In genomic region chr9:37036237-37037136, GRCh38 we compare ENCODE assay signal across 1 cellular context.
A peak's percentile ranks its signal among the peaks of the same experiment; 100 is the strongest.
TF ChIP-seq lines count a peak whose summit lies in the region.

No MANE protein-coding gene starts in this region.

TF ChIP-seq in H1, 55 proteins besides CTCF, POLR2A, EP300 and RAD21 (continued from another document):
- TF ChIP-seq CBX8 (IDR thresholded peaks at IDR 0.05; ENCODE audit: borderline replicate concordance, low read depth, low read length) (peak; percentile 100), POLR2AphosphoS5 (IDR thresholded peaks at IDR 0.05; ENCODE audit: low read depth, low read length) (no peak), HDAC6 (IDR thresholded peaks at IDR 0.05; ENCODE audit: low read depth, low read length) (no peak), JUN (IDR thresholded peaks at IDR 0.05; ENCODE audit: low read depth, low read length) (no peak), MAX (IDR thresholded peaks at IDR 0.05) (0 out of 2 replicates have a peak, but pooled peaks have one; percentile 22), GABPA (IDR thresholded peaks at IDR 0.05; ENCODE audit: borderline replicate concordance, insufficient read depth, low read length) (0 out of 2 replicates have a peak, but pooled peaks have one; percentile 10), YY1 (IDR thresholded peaks at IDR 0.05; ENCODE audit: low read depth, low read length) (no peak), RBBP5 (IDR thresholded peaks at IDR 0.05; ENCODE audit: borderline replicate concordance, low read depth, low read length) (peak; percentile 35), ATF2 (IDR thresholded peaks at IDR 0.05; ENCODE audit: low read length) (no peak), SIRT6 (IDR thresholded peaks at IDR 0.05; ENCODE audit: low read length) (no peak), FOSL1 (IDR thresholded peaks at IDR 0.05; ENCODE audit: insufficient read depth, low read depth, low read length) (no peak), GTF2F1 (IDR thresholded peaks at IDR 0.05; ENCODE audit: borderline replicate concordance, low read depth, low read length) (no peak), NRF1 (IDR thresholded peaks at IDR 0.05; ENCODE audit: low read depth, low read length) (no peak), TEAD4 (IDR thresholded peaks at IDR 0.05; ENCODE audit: low read depth, low read length) (no peak), PHF8 (conservative IDR thresholded peaks at IDR 0.05; ENCODE audit: low read depth, low read length) (no peak), RXRA (IDR thresholded peaks at IDR 0.05; ENCODE audit: insufficient read depth, low read depth, low read length) (no peak), USF2 (IDR thresholded peaks at IDR 0.05; ENCODE audit: low read length) (no peak), SIN3A (conservative IDR thresholded peaks at IDR 0.05 in 1 of 2, IDR thresholded peaks at IDR 0.05 in 1 of 2; ENCODE audit: low read depth in 1 of 2, low read length in 2 of 2) (no peak), CHD7 (IDR thresholded peaks at IDR 0.05; ENCODE audit: insufficient replicate concordance, low read length) (no peak), SP4 (IDR thresholded peaks at IDR 0.05; ENCODE audit: low read length) (no peak), EZH2 (IDR thresholded peaks at IDR 0.05; ENCODE audit: low read depth, low read length, severe bottlenecking) (peak; percentile 92)
TF ChIP-seq in H1: peak in this region for 10.
